In the genomic region with DNA sequence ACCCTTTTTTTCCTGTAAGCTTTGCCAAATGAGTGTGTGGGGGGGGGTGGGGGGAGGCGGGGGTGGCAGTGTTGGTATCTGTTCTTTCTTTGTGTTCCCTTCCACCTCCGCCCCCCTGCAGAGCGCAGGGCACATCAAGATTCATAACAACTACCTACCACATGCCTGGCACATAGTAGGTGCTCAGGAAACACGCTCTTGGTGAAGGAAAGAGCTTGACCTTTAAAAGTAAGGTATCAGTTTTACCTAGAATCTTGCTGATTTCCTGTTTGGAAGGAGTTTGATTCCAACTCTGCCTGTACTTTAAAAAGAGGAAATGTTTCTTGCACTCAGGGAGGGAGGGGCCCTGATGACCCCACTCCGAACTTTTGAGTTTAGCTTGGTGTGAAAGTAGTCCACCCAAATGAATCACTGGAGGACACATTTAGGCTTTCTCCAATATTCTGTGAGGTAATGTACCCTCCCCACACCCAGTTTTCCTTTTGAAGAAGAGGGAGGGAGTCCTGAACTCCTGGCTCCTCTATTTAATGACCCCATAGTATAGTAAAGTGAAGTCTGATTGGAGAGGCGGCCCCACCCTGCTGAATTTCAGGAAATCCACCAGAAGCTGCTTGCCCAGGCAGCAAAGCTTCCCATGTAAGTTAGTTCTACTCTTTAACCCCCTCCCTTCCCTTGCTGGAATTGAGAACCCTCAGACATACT, we compare ENCODE assay signal across 10 cellular contexts. TPM values are rescaled to one million over a fixed set of nuclear protein-coding genes. Genes with fewer than 3 reads are reported as not detected.
DNase-seq lines count a peak whose midpoint lies in the region; ATAC-seq and TF ChIP-seq lines count a peak whose summit lies in the region.
"Had no signal": no experiment of that assay in that cellular context is flagged by ENCODE, and none has a peak within 500 bp of the region (broad histone marks: within the 10 kb centered on the region; RNA-seq: fewer than 3 reads in every experiment).

No MANE protein-coding gene starts in this region.

- H4K20me1 ChIP-seq in smooth muscle cell (ENCODE audit: low read depth), result no peaks in the 10 kb centered on the region

- H3F3A ChIP-seq in smooth muscle cell (ENCODE audit: low read depth), result peaks cover 5% of the 10 kb centered on the region

- H3K4me1 Mint-ChIP-seq in activated CD4-positive, alpha-beta memory T cell treated with anti-CD3 and anti-CD28 coated beads, Interleukin-2, amount 10 ng/mL, durations not matched to agents 7 days and 5 days, result peaks cover 9% of the 10 kb centered on the region

- H3K27me3 ChIP-seq in H7 (ENCODE audit: control insufficient read depth, insufficient read depth, low read length) (peaks cover 17% of the 10 kb centered on the region), ascending aorta (no peaks in the 10 kb centered on the region), iPS-20b (ENCODE audit: insufficient read depth, low read length) (peaks cover 49% of the 10 kb centered on the region), smooth muscle cell (ENCODE audit: low read depth) (peaks cover 30% of the 10 kb centered on the region)
- H3K27me3 ChIP-seq in effector memory CD4-positive, alpha-beta T cell (replicated peaks; ENCODE audit: control insufficient read depth, insufficient read depth, low read length, poor library complexity, severe bottlenecking), result peaks cover 28% of the 10 kb centered on the region
- H3K27me3 ChIP-seq: SJCRH30 had no signal

- ATAC-seq in HG03135 (IDR thresholded peaks at IDR 0.05; ENCODE audit: unreplicated experiment), result no peak

- no peak overlapping the region for H2AFZ ChIP-seq in smooth muscle cell (ENCODE audit: low read depth)

- H3K27me3 Mint-ChIP-seq in activated CD4-positive, alpha-beta memory T cell treated with anti-CD3 and anti-CD28 coated beads, Interleukin-2, amount 10 ng/mL, durations not matched to agents 7 days and 5 days, result peaks cover 71% of the 10 kb centered on the region

- H3K9me3 ChIP-seq in ascending aorta, result no peaks in the 10 kb centered on the region
- H3K9me3 ChIP-seq in iPS-20b (ENCODE audit: insufficient read depth, low read depth, low read length), result no peaks in the 10 kb centered on the region
- no peaks in the 10 kb centered on the region for H3K9me3 ChIP-seq in smooth muscle cell (replicated peaks; ENCODE audit: low read depth)
- no peaks in the 10 kb centered on the region for H3K9me3 ChIP-seq in effector memory CD4-positive, alpha-beta T cell (ENCODE audit: control insufficient read depth, low read length)
- H3K9me3 ChIP-seq: SJCRH30 had no signal

- POLR2A ChIA-PET in activated CD4-positive, alpha-beta memory T cell treated with anti-CD3 and anti-CD28 coated beads, Interleukin-2, amount 10 ng/mL, durations not matched to agents 7 days and 5 days (lab: Charles Lee), result no interaction called here

- peak overlapping the region; percentile 2; the same call in 1 of the 2 replicates for H3K9ac ChIP-seq in iPS-20b (ENCODE audit: low read depth, low read length)
- H3K9ac ChIP-seq in smooth muscle cell (ENCODE audit: low read depth), result no peak overlapping the region

- no peaks in the 10 kb centered on the region for H3K9me3 Mint-ChIP-seq in activated CD4-positive, alpha-beta memory T cell treated with anti-CD3 and anti-CD28 coated beads, Interleukin-2, amount 10 ng/mL, durations not matched to agents 7 days and 5 days

- H3K27ac ChIP-seq in ascending aorta (peak overlapping the region; percentile 17 to 55), iPS-20b (ENCODE audit: low read length) (no peak overlapping the region), smooth muscle cell (ENCODE audit: low read depth) (no peak overlapping the region)
- H3K27ac ChIP-seq in effector memory CD4-positive, alpha-beta T cell (ENCODE audit: insufficient read depth, low read length, poor library complexity, severe bottlenecking), result no peak overlapping the region
- H3K27ac ChIP-seq: SJCRH30 had no signal

- TF ChIP-seq CTCF in ascending aorta (IDR thresholded peaks at IDR 0.05), result no peak
- no peak for TF ChIP-seq CTCF in smooth muscle cell (IDR thresholded peaks at IDR 0.05; ENCODE audit: borderline replicate concordance, insufficient read depth, poor library complexity, severe bottlenecking)

- intact Hi-C loops in ascending aorta (cut with DNase I), result no loop called here

- DNase-seq in H7, result no peak
- DNase-seq in ascending aorta (ENCODE audit: low spot score in 2 of 2), result no peak
- no peak for DNase-seq in smooth muscle cell (lab: John Stamatoyannopoulos, UW; ENCODE audit: unreplicated experiment)
- no peak for DNase-seq in GM19240 (ENCODE audit: insufficient read length, low spot score)
- no peak for DNase-seq in effector memory CD4-positive, alpha-beta T cell
- DNase-seq in activated CD4-positive, alpha-beta memory T cell treated with anti-CD3 and anti-CD28 coated beads, Interleukin-2, amount 10 ng/mL, durations not matched to agents 7 days and 5 days, result no peak

- H3K36me3 ChIP-seq in H7 (replicated peaks; ENCODE audit: control insufficient read depth, insufficient read depth, low read length), result no peaks in the 10 kb centered on the region
- H3K36me3 ChIP-seq in ascending aorta, result no peaks in the 10 kb centered on the region
- H3K36me3 ChIP-seq in iPS-20b (ENCODE audit: insufficient read depth, low read depth, low read length), result peaks cover 17% of the 10 kb centered on the region; the same call in 1 of the 2 replicates
- H3K36me3 ChIP-seq in smooth muscle cell (ENCODE audit: low read depth), result no peaks in the 10 kb centered on the region
- H3K36me3 ChIP-seq in effector memory CD4-positive, alpha-beta T cell (ENCODE audit: control insufficient read depth, insufficient read depth, low read length), result no peaks in the 10 kb centered on the region
- H3K36me3 ChIP-seq: SJCRH30 had no signal

- H3K79me2 ChIP-seq in smooth muscle cell (ENCODE audit: low read depth), result no peaks in the 10 kb centered on the region

- CTCF ChIA-PET in activated CD4-positive, alpha-beta memory T cell treated with anti-CD3 and anti-CD28 coated beads, Interleukin-2, amount 10 ng/mL, durations not matched to agents 7 days and 5 days (lab: Charles Lee), result no interaction called here

- H3K36me3 Mint-ChIP-seq in activated CD4-positive, alpha-beta memory T cell treated with anti-CD3 and anti-CD28 coated beads, Interleukin-2, amount 10 ng/mL, durations not matched to agents 7 days and 5 days (ENCODE audit: low read depth), result no peaks in the 10 kb centered on the region

- H3K4me3 Mint-ChIP-seq in activated CD4-positive, alpha-beta memory T cell treated with anti-CD3 and anti-CD28 coated beads, Interleukin-2, amount 10 ng/mL, durations not matched to agents 7 days and 5 days, result no peak overlapping the region

- H3K27ac Mint-ChIP-seq in activated CD4-positive, alpha-beta memory T cell treated with anti-CD3 and anti-CD28 coated beads, Interleukin-2, amount 10 ng/mL, durations not matched to agents 7 days and 5 days, result no peak overlapping the region

- peak overlapping the region; percentile 93 for H3K4me2 ChIP-seq in smooth muscle cell

- peaks cover 4 to 8% of the 10 kb centered on the region in 2 donors for H3K4me1 ChIP-seq in ascending aorta
- H3K4me1 ChIP-seq in iPS-20b (ENCODE audit: insufficient read depth, low read length), result peaks cover 28% of the 10 kb centered on the region; the same call in 1 of the 2 replicates
- H3K4me1 ChIP-seq in smooth muscle cell (ENCODE audit: low read depth), result no peaks in the 10 kb centered on the region
- peaks cover 8% of the 10 kb centered on the region for H3K4me1 ChIP-seq in effector memory CD4-positive, alpha-beta T cell (ENCODE audit: control insufficient read depth, insufficient read depth, low read length, poor library complexity, severe bottlenecking)

- WGBS in smooth muscle cell (ENCODE audit: low lambda C conversion rate), result 67% methylated on average over 6 of the region's 6 CpGs

- H3K4me3 ChIP-seq in H7 (ENCODE audit: insufficient read depth, low read depth, low read length), result peak overlapping the region; percentile 80; the same call in 1 of the 2 replicates
- H3K4me3 ChIP-seq in ascending aorta, result peak overlapping the region; percentile 67 to 81
- H3K4me3 ChIP-seq in iPS-20b (ENCODE audit: low read length), result peak overlapping the region; percentile 70
- H3K4me3 ChIP-seq in smooth muscle cell, result peak overlapping the region; percentile 80
- no peak overlapping the region for H3K4me3 ChIP-seq in effector memory CD4-positive, alpha-beta T cell (ENCODE audit: insufficient read depth, low read depth, low read length, poor library complexity, severe bottlenecking)

RNA-seq across cellular contexts. Expression of gene FAM20A, which starts 0.5 kb away (rescaled TPM):
- total RNA-seq in H7 (2014; rRNA removed; shearing (Covaris generic)), result 20.5 and 22.7 TPM in 2 replicates
- total RNA-seq in ascending aorta (60.0 TPM), smooth muscle cell (4.6 and 5.5 TPM in 2 replicates)
- polyA plus RNA-seq in smooth muscle cell, result 10.8 and 12.6 TPM in 2 replicates
- not detected for total RNA-seq in activated CD4-positive, alpha-beta memory T cell treated with anti-CD3 and anti-CD28 coated beads, Interleukin-2, amount 10 ng/mL, durations not matched to agents 7 days and 5 days
- total RNA-seq: epithelial cell of proximal tubule had no signal

Comparison
In these comparisons a context has a peak if more than half of its experiments do, and no peak if none do; other contexts are left out.
1. H3K27ac ChIP-seq: peak in ascending aorta (2 of 2); none in iPS-20b (single experiment), smooth muscle cell (single experiment) and effector memory CD4-positive, alpha-beta T cell (single experiment).